Comparison of ENCODE assay signal across 8 cellular contexts in the genomic region with DNA sequence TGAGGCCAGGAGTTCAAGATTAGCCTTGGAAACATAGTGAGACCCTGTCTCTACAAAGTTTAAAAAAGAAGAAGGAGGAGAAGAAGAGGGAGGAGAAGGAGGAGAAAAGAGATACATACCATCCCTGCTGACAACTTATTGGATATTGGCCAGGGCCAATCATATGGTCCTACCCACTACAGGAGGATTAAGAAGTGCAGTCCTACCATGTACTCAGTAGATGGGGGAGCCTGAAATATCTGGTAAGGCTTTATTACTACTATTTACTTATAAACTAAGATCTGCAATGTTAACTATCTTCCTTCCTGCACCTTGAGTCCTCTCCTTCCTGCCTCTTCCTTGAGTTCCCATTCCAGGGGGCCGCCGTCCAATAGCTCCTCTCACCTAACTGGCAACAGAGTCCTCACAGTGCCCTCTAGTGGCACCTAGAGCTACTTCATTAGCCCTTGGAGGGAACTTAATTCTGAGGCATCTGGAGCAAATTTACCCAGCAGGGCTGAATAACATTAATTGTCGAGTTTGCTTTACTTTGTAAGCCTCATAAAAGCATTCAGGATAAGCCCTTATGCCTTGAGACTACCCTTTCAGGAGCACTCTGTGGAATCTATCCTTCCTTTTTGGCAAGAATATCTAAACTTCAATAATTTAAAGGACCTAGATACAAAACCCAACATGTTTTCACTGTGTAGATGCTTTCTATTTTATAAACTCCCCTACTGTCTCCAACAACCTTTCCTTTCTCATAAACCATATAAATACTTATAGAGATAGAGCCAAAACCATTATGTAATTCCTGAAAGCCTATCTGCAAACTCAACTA. TPM values are rescaled to one million over a fixed set of nuclear protein-coding genes. Genes with fewer than 3 reads are reported as not detected.
DNase-seq lines count a peak whose midpoint lies in the region; ATAC-seq and TF ChIP-seq lines count a peak whose summit lies in the region.

No MANE protein-coding gene starts in this region.

- POLR2A ChIA-PET in activated CD4-positive, alpha-beta memory T cell treated with anti-CD3 and anti-CD28 coated beads for 36 hours (lab: Charles Lee), result interaction anchor here (1.1 kb wide), 1 partner anchor 168 kb away, joined by 4 read pairs; no protein-coding TSS in a partner anchor

- peaks cover 7% of the 10 kb centered on the region for H3K4me1 Mint-ChIP-seq in activated CD4-positive, alpha-beta memory T cell treated with anti-CD3 and anti-CD28 coated beads for 36 hours (ENCODE audit: low read depth)
- H3K4me1 Mint-ChIP-seq in endodermal cell, result peaks cover 21% of the 10 kb centered on the region
- H3K4me1 Mint-ChIP-seq in stimulated activated naive B cell treated with anti-CD40 and anti-IgM and Interleukin-4, amounts not matched to agents 10 μg/mL and 1 μg/mL and 100 μg/mL, for 72 hours, result peaks cover 11 to 18% of the 10 kb centered on the region in 2 donors

- WGBS in endodermal cell (ENCODE audit: insufficient coverage in 1 of 2, insufficient read length in 1 of 2), 2 experiments, result 6 to 30% methylated on average over 3 of the region's 3 CpGs

- H3K36me3 Mint-ChIP-seq in activated CD4-positive, alpha-beta memory T cell treated with anti-CD3 and anti-CD28 coated beads for 36 hours, result no peaks in the 10 kb centered on the region
- peaks cover 5% of the 10 kb centered on the region for H3K36me3 Mint-ChIP-seq in endodermal cell (ENCODE audit: low read depth)
- no peaks in the 10 kb centered on the region for H3K36me3 Mint-ChIP-seq in stimulated activated naive B cell treated with anti-CD40 and anti-IgM and Interleukin-4, amounts not matched to agents 10 μg/mL and 1 μg/mL and 100 μg/mL, for 72 hours

- ATAC-seq in HG02798 (IDR thresholded peaks at IDR 0.05; ENCODE audit: poor library complexity, unreplicated experiment) (peak; percentile 58), GM18873 (IDR thresholded peaks at IDR 0.05; ENCODE audit: low FRiP score, unreplicated experiment) (no peak)
- ATAC-seq in stimulated activated naive B cell treated with anti-CD40 and anti-IgM and Interleukin-4, amounts not matched to agents 10 μg/mL and 1 μg/mL and 100 μg/mL, for 72 hours (replicated peaks), result peak; percentile 70 to 72

- H3K27me3 ChIP-seq in endodermal cell (ENCODE audit: control insufficient read depth, insufficient read depth, low read length, poor library complexity, severe bottlenecking), result no peaks in the 10 kb centered on the region

- H3K27ac Mint-ChIP-seq in activated CD4-positive, alpha-beta memory T cell treated with anti-CD3 and anti-CD28 coated beads for 36 hours, result no peak overlapping the region
- H3K27ac Mint-ChIP-seq in endodermal cell, result no peak overlapping the region
- H3K27ac Mint-ChIP-seq in stimulated activated naive B cell treated with anti-CD40 and anti-IgM and Interleukin-4, amounts not matched to agents 10 μg/mL and 1 μg/mL and 100 μg/mL, for 72 hours, result no peak overlapping the region

- peaks cover 8% of the 10 kb centered on the region for H3K9me3 Mint-ChIP-seq in activated CD4-positive, alpha-beta memory T cell treated with anti-CD3 and anti-CD28 coated beads for 36 hours
- H3K9me3 Mint-ChIP-seq in endodermal cell, result peaks cover 17% of the 10 kb centered on the region
- H3K9me3 Mint-ChIP-seq in stimulated activated naive B cell treated with anti-CD40 and anti-IgM and Interleukin-4, amounts not matched to agents 10 μg/mL and 1 μg/mL and 100 μg/mL, for 72 hours, result no peaks in the 10 kb centered on the region

- CTCF ChIA-PET in activated CD4-positive, alpha-beta memory T cell treated with anti-CD3 and anti-CD28 coated beads for 36 hours (lab: Charles Lee), result interaction anchor here (0.6 to 7.8 kb wide), 41 partner anchors 8 to 958 kb away, joined by 3 to 166 read pairs (median 5); a partner anchor contains a TSS

- no peaks in the 10 kb centered on the region for H3K9me3 ChIP-seq in endodermal cell (ENCODE audit: control insufficient read depth, low read length)

- H3K4me3 ChIP-seq in endodermal cell (ENCODE audit: low read length), result no peak overlapping the region

- peak; percentile 87 for TF ChIP-seq CTCF in endodermal cell (conservative IDR thresholded peaks at IDR 0.05)

- H3K27me3 Mint-ChIP-seq in activated CD4-positive, alpha-beta memory T cell treated with anti-CD3 and anti-CD28 coated beads for 36 hours, result no peaks in the 10 kb centered on the region
- peaks cover 3% of the 10 kb centered on the region for H3K27me3 Mint-ChIP-seq in endodermal cell (ENCODE audit: insufficient read depth)
- no peaks in the 10 kb centered on the region for H3K27me3 Mint-ChIP-seq in stimulated activated naive B cell treated with anti-CD40 and anti-IgM and Interleukin-4, amounts not matched to agents 10 μg/mL and 1 μg/mL and 100 μg/mL, for 72 hours

- no peaks in the 10 kb centered on the region for H3K4me1 ChIP-seq in endodermal cell (ENCODE audit: control insufficient read depth, insufficient read depth, low read length)

- no peaks in the 10 kb centered on the region for H3K36me3 ChIP-seq in endodermal cell (ENCODE audit: control insufficient read depth, insufficient read depth, low read length)

- peak; percentile 67 for DNase-seq in DMS53 treated with DMSO at 0.1 percent for 48 hours (lab: John Stamatoyannopoulos, UW; ENCODE audit: unreplicated experiment)
- DNase-seq in NCI-H69 (lab: John Stamatoyannopoulos, UW), result peak; percentile 88
- DNase-seq in activated CD4-positive, alpha-beta memory T cell treated with anti-CD3 and anti-CD28 coated beads for 36 hours, result peak; percentile 66
- peak; percentile 93 for DNase-seq in endodermal cell
- peak; percentile 72 for DNase-seq in midbrain (lab: John Stamatoyannopoulos, UW)
- peak; percentile 36 for DNase-seq in stimulated activated naive B cell treated with anti-CD40 and anti-IgM and Interleukin-4, amounts not matched to agents 10 μg/mL and 1 μg/mL and 100 μg/mL, for 72 hours

- H3K27ac ChIP-seq in endodermal cell (ENCODE audit: low read depth, low read length), result no peak overlapping the region

- intact Hi-C loops in activated CD4-positive, alpha-beta memory T cell treated with anti-CD3 and anti-CD28 coated beads for 36 hours (cut with micrococcal nuclease), result loop anchor here (1.0 to 5.0 kb wide), 5 partner anchors 40 to 514 kb away; a partner anchor contains a TSS

- H3K4me3 Mint-ChIP-seq in activated CD4-positive, alpha-beta memory T cell treated with anti-CD3 and anti-CD28 coated beads for 36 hours, result no peak overlapping the region
- no peak overlapping the region for H3K4me3 Mint-ChIP-seq in endodermal cell
- no peak overlapping the region for H3K4me3 Mint-ChIP-seq in stimulated activated naive B cell treated with anti-CD40 and anti-IgM and Interleukin-4, amounts not matched to agents 10 μg/mL and 1 μg/mL and 100 μg/mL, for 72 hours

- no peak overlapping the region for H3K9ac ChIP-seq in endodermal cell (ENCODE audit: extremely low read depth, low read length, poor library complexity, severe bottlenecking)

RNA-seq across cellular contexts. Expression of a gene that starts 39.1 kb away (rescaled TPM):
- 10 to 100 TPM; 20.0 to 20.7 TPM for total RNA-seq in activated CD4-positive, alpha-beta memory T cell treated with anti-CD3 and anti-CD28 coated beads for 36 hours
- 10 to 100 TPM; 19.5 to 21.3 TPM for total RNA-seq in endodermal cell
- polyA plus RNA-seq in endodermal cell (2013, experiment 1 of 2), result 34.7 TPM
- polyA plus RNA-seq in endodermal cell (2013, experiment 2 of 2), result 28.5 TPM

Comparison
In these comparisons a context has a peak if more than half of its experiments do, and no peak if none do; other contexts are left out.
1. DNase-seq: peak in every context shown above with its lines; median percentile 93 in endodermal cell; 88 in NCI-H69; 72 in midbrain; 67 in DMS53 treated with DMSO at 0.1 percent for 48 hours; 66 in activated CD4-positive, alpha-beta memory T cell treated with anti-CD3 and anti-CD28 coated beads for 36 hours; 36 in stimulated activated naive B cell treated with anti-CD40 and anti-IgM and Interleukin-4, amounts not matched to agents 10 μg/mL and 1 μg/mL and 100 μg/mL, for 72 hours.